Comparison of ENCODE assay signal across 8 cellular contexts in genomic region chr1:206583461-206584264, GRCh38. TPM values are rescaled to one million over a fixed set of nuclear protein-coding genes. Genes with fewer than 3 reads are reported as not detected.
DNase-seq lines count a peak whose midpoint lies in the region; ATAC-seq and TF ChIP-seq lines count a peak whose summit lies in the region.

No MANE protein-coding gene starts in this region.

- DNase-seq in COR-L47 (lab: John Stamatoyannopoulos, UW) (peak; percentile 53), IMR-90 (peak; percentile 65), RPMI8226 (peak; percentile 80), fibroblast of peridontal ligament (ENCODE audit: extremely low read depth) (peak; percentile 74), testis (peak; percentile 87)
- DNase-seq in activated T-helper 1 cell treated with anti-CD3 and anti-CD28 coated beads, Interleukin-2, amount 50 U/mL, for 16 hours (ENCODE audit: low read depth in 1 of 2, low spot score in 1 of 2): peak; percentile 77 to 80

- H3K4ac ChIP-seq in IMR-90 (ENCODE audit: low read depth, low read length): no peak overlapping the region

- H2AFZ ChIP-seq in IMR-90 (replicated peaks; ENCODE audit: low read length, poor library complexity): no peak overlapping the region

- dilution Hi-C loops in IMR-90 (cut with HindIII; ENCODE audit: low sequenced_read_pairs, unreplicated experiment): no loop called here

- H3K14ac ChIP-seq in IMR-90 (replicated peaks; ENCODE audit: low read depth, low read length): no peak overlapping the region

- H3K27ac ChIP-seq in IMR-90 (ENCODE audit: insufficient read depth, low read length) (no peak overlapping the region), neutrophil (peak overlapping the region; percentile 100), testis (no peak overlapping the region)

- peaks cover 12% of the 10 kb centered on the region for H3K4me1 ChIP-seq in IMR-90 (ENCODE audit: control insufficient read depth, insufficient read depth, low read length)
- H3K4me1 ChIP-seq in neutrophil (ENCODE audit: control insufficient read depth in 1 of 2, insufficient read depth in 1 of 2, low read depth in 1 of 2, low read length in 1 of 2): peaks cover 50 to 55% of the 10 kb centered on the region in 2 experiments
- peaks cover 2% of the 10 kb centered on the region for H3K4me1 ChIP-seq in testis

- no peak overlapping the region for H3K18ac ChIP-seq in IMR-90 (ENCODE audit: low read depth, low read length)

- TF ChIP-seq RAD21 in IMR-90 (IDR thresholded peaks at IDR 0.05; ENCODE audit: low read length): peak; percentile 85

- no CpG with 5 or more reads among the region's 6 CpGs for WGBS in IMR-90 (ENCODE audit: extremely low coverage in 2 of 2, insufficient read length in 1 of 2), 2 experiments
- WGBS in testis, 2 donors: 46 to 62% methylated on average over 4 to 6 of the region's 6 CpGs

- H3K9ac ChIP-seq in IMR-90 (ENCODE audit: low read depth, low read length): no peak overlapping the region

- H3K9me3 ChIP-seq in IMR-90 (ENCODE audit: control insufficient read depth, insufficient read depth, low read length) (no peaks in the 10 kb centered on the region), neutrophil (no peaks in the 10 kb centered on the region), testis (no peaks in the 10 kb centered on the region)

- CTCF ChIA-PET in IMR-90 (lab: Yijun Ruan, JAX): interaction anchor here (0.6 to 2.3 kb wide), 8 partner anchors 13 to 511 kb away, joined by 3 to 15 read pairs (median 4); no protein-coding TSS in a partner anchor

- no peak overlapping the region for H3K23ac ChIP-seq in IMR-90 (ENCODE audit: low read depth, low read length)

- in situ Hi-C loops in IMR-90 (cut with MboI; ENCODE audit: low sequenced_read_pairs): loop anchor here (5.0 kb wide), 2 partner anchors 36 to 96 kb away; no protein-coding TSS in a partner anchor

- TF ChIP-seq POLR2A in IMR-90 (IDR thresholded peaks at IDR 0.05; ENCODE audit: low read depth, low read length) (no peak), testis (IDR thresholded peaks at IDR 0.05) (no peak)

- H4K8ac ChIP-seq in IMR-90 (ENCODE audit: low read depth in 2 of 2, low read length in 2 of 2): no peak overlapping the region

- no peak overlapping the region for H3K56ac ChIP-seq in IMR-90 (ENCODE audit: extremely low read depth, insufficient read depth, low read length)

- POLR2A ChIA-PET in IMR-90 (lab: Charles Lee; ENCODE audit: unreplicated experiment): no interaction called here

- no TSS peak for BruUV-seq in IMR-90 (replicated peaks; lab: Mats Ljungman, UMichigan)

- H3K4me3 ChIP-seq in IMR-90 (ENCODE audit: insufficient read depth, low read depth, low read length) (no peak overlapping the region), neutrophil (ENCODE audit: low read depth in 1 of 2, low read length in 1 of 2) (peak overlapping the region in 1 of 2 experiments; percentile 66), testis (no peak overlapping the region)

- peak; percentile 91 for TF ChIP-seq CTCF in IMR-90 (conservative IDR thresholded peaks at IDR 0.05; ENCODE audit: low read depth, low read length)
- TF ChIP-seq CTCF in neutrophil (IDR thresholded peaks at IDR 0.05): peak; percentile 86
- TF ChIP-seq CTCF in testis (IDR thresholded peaks at IDR 0.05): peak; percentile 83 to 88 (median 87)

- H4K20me1 ChIP-seq in IMR-90 (ENCODE audit: insufficient read depth, low read length): no peaks in the 10 kb centered on the region

- H2BK120ac ChIP-seq in IMR-90 (ENCODE audit: low read depth, low read length): no peak overlapping the region

- H4K91ac ChIP-seq in IMR-90 (ENCODE audit: insufficient read depth, low read depth, low read length): no peak overlapping the region

- H2AK5ac ChIP-seq in IMR-90 (ENCODE audit: low read depth, low read length): peak overlapping the region; percentile 70; the same call in 1 of the 2 replicates

- peak overlapping the region; percentile 47 for H2AK9ac ChIP-seq in IMR-90 (replicated peaks; ENCODE audit: low read depth, low read length, poor library complexity)

- H3K36me3 ChIP-seq in IMR-90 (ENCODE audit: control insufficient read depth, insufficient read depth, low read length) (peaks cover 2% of the 10 kb centered on the region; the same call in 1 of the 2 replicates), neutrophil (peaks cover 83% of the 10 kb centered on the region), testis (ENCODE audit: low read depth, missing control alignments) (no peaks in the 10 kb centered on the region)

- ATAC-seq in IMR-90 (ENCODE audit: low read depth) (peak; percentile 78), GM18858 (IDR thresholded peaks at IDR 0.05; ENCODE audit: unreplicated experiment) (no peak)

- no peak overlapping the region for H4K5ac ChIP-seq in IMR-90 (ENCODE audit: low read depth, low read length)

- no peak overlapping the region for H3K4me2 ChIP-seq in IMR-90 (ENCODE audit: low read depth, low read length)

- no peak overlapping the region for H2BK5ac ChIP-seq in IMR-90 (ENCODE audit: low read depth, low read length, poor library complexity, severe bottlenecking)

- no peak overlapping the region for H2BK15ac ChIP-seq in IMR-90 (ENCODE audit: low read depth, low read length)

- peaks cover 0 to 6% of the 10 kb centered on the region in 2 experiments; a peak in 1 of 4 replicates for H3K79me1 ChIP-seq in IMR-90 (ENCODE audit: low read depth in 1 of 2, low read length in 2 of 2)

- intact Hi-C loops in IMR-90 (cut with micrococcal nuclease) (loop anchor here (1.0 to 2.0 kb wide), 4 partner anchors 39 to 104 kb away; no protein-coding TSS in a partner anchor), testis (cut with DNase I; ENCODE audit: low total_unique reads) (loop anchor here (10.0 kb wide), 1 partner anchor 89 kb away; no protein-coding TSS in a partner anchor)

- peaks cover 8% of the 10 kb centered on the region; the same call in 1 of the 2 replicates for H3K9me1 ChIP-seq in IMR-90 (ENCODE audit: insufficient read depth, low read length)

- no peaks in the 10 kb centered on the region for H3K27me3 ChIP-seq in IMR-90 (ENCODE audit: control insufficient read depth, insufficient read depth, low read length)
- H3K27me3 ChIP-seq in neutrophil: no peaks in the 10 kb centered on the region
- no peaks in the 10 kb centered on the region for H3K27me3 ChIP-seq in testis

- no peak overlapping the region for H2BK20ac ChIP-seq in IMR-90 (ENCODE audit: low read depth, low read length)

TF ChIP-seq in IMR-90, 13 proteins besides CTCF, POLR2A, EP300 and RAD21:
- TF ChIP-seq NFE2L2 (IDR thresholded peaks at IDR 0.05; ENCODE audit: low read depth, low read length): no peak
- TF ChIP-seq SMC3 (IDR thresholded peaks at IDR 0.05; ENCODE audit: low read depth, low read length): peak; percentile 94
- 0 out of 2 replicates have a peak, but pooled peaks have one; percentile 17 for TF ChIP-seq MAZ (IDR thresholded peaks at IDR 0.05; ENCODE audit: borderline replicate concordance, low read depth, low read length)
- no peak for TF ChIP-seq RFX5 (IDR thresholded peaks at IDR 0.05; ENCODE audit: low read depth, low read length)
- no peak for TF ChIP-seq ELK1 (IDR thresholded peaks at IDR 0.05; ENCODE audit: borderline replicate concordance, low read depth, low read length)
- TF ChIP-seq BHLHE40 (IDR thresholded peaks at IDR 0.05; ENCODE audit: low read depth, low read length): no peak

RNA-seq across cellular contexts. Expression of gene EIF2D, which starts 28.6 kb away (rescaled TPM):
- 51.7 and 69.4 TPM in 2 replicates for total RNA-seq in IMR-90 (2012; rRNA removed)
- polyA plus RNA-seq in IMR-90 (2012; rRNA removed): 58.7 and 64.3 TPM in 2 replicates
- polyA plus RNA-seq in IMR-90 (2012; cell fraction: cytosol; rRNA removed): 39.4 and 47.6 TPM in 2 replicates
- 35.3 and 72.9 TPM in 2 replicates for polyA plus RNA-seq in IMR-90 (2012; cell fraction: nucleus; rRNA removed; ENCODE audit: low replicate concordance)
- 10 to 100 TPM; 54.8 to 59.4 TPM for total RNA-seq in testis
- polyA plus RNA-seq in testis (ENCODE audit: insufficient read depth, low read depth, low replicate concordance): 65.3 TPM

RNA-seq across cellular contexts. Expression of gene DYRK3, which starts 51.7 kb away (rescaled TPM):
- total RNA-seq in IMR-90 (2012; rRNA removed) (21.1 and 22.0 TPM in 2 replicates), testis (10 to 100 TPM; 36.4 to 40.6 TPM)
- polyA plus RNA-seq in IMR-90 (2012; rRNA removed) (4.6 and 5.5 TPM in 2 replicates), testis (ENCODE audit: insufficient read depth, low read depth, low replicate concordance) (143 TPM)
- 2.2 and 3.2 TPM in 2 replicates for polyA plus RNA-seq in IMR-90 (2012; cell fraction: cytosol; rRNA removed)
- 2.4 and 9.7 TPM in 2 replicates for polyA plus RNA-seq in IMR-90 (2012; cell fraction: nucleus; rRNA removed; ENCODE audit: low replicate concordance)
